Comparison of ENCODE assay signal across 1 cellular context in the genomic region with DNA sequence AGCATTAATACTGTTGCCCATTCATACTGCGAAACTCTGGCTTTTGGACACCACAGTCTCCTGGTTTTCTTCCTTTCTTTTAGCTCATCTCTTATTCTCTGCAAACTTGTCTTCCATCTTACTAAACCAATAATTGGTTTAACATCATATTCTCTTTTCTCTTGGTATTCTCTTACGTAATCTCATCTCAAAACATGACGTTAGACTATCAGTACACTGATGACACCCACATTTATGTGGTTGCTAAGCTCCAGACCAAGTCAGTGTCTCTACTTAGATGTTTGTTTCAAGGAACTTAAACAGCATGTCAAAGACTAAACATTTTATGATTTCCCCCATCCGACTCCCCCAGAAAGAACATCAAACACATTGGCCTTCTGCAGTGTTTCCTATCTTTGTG.
TF ChIP-seq lines count a peak whose summit lies in the region.

No MANE protein-coding gene starts in this region.

TF ChIP-seq in GM12878, 131 proteins besides CTCF, POLR2A, EP300 and RAD21 (continued from another document):
- TF ChIP-seq, protein P1, sequence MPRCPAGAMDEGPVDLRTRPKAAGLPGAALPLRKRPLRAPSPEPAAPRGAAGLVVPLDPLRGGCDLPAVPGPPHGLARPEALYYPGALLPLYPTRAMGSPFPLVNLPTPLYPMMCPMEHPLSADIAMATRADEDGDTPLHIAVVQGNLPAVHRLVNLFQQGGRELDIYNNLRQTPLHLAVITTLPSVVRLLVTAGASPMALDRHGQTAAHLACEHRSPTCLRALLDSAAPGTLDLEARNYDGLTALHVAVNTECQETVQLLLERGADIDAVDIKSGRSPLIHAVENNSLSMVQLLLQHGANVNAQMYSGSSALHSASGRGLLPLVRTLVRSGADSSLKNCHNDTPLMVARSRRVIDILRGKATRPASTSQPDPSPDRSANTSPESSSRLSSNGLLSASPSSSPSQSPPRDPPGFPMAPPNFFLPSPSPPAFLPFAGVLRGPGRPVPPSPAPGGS (IDR thresholded peaks at IDR 0.05; ENCODE audit: borderline replicate concordance, insufficient read depth, low read depth, low read length, poor library complexity, severe bottlenecking) = no peak
- no peak for TF ChIP-seq YY1 (IDR thresholded peaks at IDR 0.05; ENCODE audit: low read depth, low read length)
- TF ChIP-seq, protein P2, sequence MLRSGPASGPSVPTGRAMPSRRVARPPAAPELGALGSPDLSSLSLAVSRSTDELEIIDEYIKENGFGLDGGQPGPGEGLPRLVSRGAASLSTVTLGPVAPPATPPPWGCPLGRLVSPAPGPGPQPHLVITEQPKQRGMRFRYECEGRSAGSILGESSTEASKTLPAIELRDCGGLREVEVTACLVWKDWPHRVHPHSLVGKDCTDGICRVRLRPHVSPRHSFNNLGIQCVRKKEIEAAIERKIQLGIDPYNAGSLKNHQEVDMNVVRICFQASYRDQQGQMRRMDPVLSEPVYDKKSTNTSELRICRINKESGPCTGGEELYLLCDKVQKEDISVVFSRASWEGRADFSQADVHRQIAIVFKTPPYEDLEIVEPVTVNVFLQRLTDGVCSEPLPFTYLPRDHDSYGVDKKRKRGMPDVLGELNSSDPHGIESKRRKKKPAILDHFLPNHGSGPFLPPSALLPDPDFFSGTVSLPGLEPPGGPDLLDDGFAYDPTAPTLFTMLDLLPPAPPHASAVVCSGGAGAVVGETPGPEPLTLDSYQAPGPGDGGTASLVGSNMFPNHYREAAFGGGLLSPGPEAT (IDR thresholded peaks at IDR 0.05; ENCODE audit: low read depth) = no peak
- no peak for TF ChIP-seq SREBF2 (IDR thresholded peaks at IDR 0.05; ENCODE audit: low read length)
- no peak for TF ChIP-seq MTA2 (IDR thresholded peaks at IDR 0.05; ENCODE audit: low read depth)
- TF ChIP-seq RELA (IDR thresholded peaks at IDR 0.05; ENCODE audit: borderline replicate concordance, partially characterized antibody) = no peak
- TF ChIP-seq, protein P3, sequence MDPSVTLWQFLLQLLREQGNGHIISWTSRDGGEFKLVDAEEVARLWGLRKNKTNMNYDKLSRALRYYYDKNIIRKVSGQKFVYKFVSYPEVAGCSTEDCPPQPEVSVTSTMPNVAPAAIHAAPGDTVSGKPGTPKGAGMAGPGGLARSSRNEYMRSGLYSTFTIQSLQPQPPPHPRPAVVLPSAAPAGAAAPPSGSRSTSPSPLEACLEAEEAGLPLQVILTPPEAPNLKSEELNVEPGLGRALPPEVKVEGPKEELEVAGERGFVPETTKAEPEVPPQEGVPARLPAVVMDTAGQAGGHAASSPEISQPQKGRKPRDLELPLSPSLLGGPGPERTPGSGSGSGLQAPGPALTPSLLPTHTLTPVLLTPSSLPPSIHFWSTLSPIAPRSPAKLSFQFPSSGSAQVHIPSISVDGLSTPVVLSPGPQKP (IDR thresholded peaks at IDR 0.05; ENCODE audit: low read depth, low read length) = no peak
- no peak for TF ChIP-seq HDAC2 (IDR thresholded peaks at IDR 0.05)
- TF ChIP-seq ATF2 (IDR thresholded peaks at IDR 0.05; ENCODE audit: low read length) = no peak
- TF ChIP-seq CHD1 (IDR thresholded peaks at IDR 0.05; ENCODE audit: low read depth, low read length) = no peak
- TF ChIP-seq EGR1 (IDR thresholded peaks at IDR 0.05; ENCODE audit: borderline replicate concordance in 1 of 2, low read depth in 2 of 2, low read length in 2 of 2) = no peak
- TF ChIP-seq CBFB (IDR thresholded peaks at IDR 0.05; ENCODE audit: low read depth) = no peak
- TF ChIP-seq MXI1 (IDR thresholded peaks at IDR 0.05; ENCODE audit: low read depth, low read length) = no peak
